Comparison of ENCODE assay signal across 9 cellular contexts in the genomic region with DNA sequence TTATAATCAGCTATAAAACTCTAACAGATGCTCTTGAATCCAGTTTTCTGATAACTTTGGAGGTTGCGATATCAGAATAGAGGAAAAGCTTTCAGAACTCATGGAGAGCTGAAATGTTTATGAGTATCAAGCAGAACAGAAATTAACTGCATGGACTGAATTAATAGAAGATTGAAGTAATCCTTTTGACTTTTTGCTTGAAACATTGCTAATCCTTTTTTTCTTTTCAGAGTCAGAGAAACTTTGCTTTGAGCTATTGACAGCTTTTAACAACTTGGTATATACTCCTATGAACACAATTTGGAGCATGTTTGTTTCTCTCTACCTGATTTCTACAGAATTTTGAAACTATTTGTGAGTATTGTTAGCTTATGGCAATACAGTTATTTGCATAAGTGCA.
"Had no signal": no experiment of that assay in that cellular context is flagged by ENCODE, and none has a peak within 500 bp of the region (broad histone marks: within the 10 kb centered on the region; RNA-seq: fewer than 3 reads in every experiment).

No MANE protein-coding gene starts in this region.

- H3K27ac ChIP-seq: GM23248, HL-60, KMS-11 had no signal

- H3K36me3 ChIP-seq: HAP-1 had no signal

- H3K4me2 ChIP-seq: KMS-11 had no signal

- ATAC-seq: HCT116, HepG2 had no signal

- DNase-seq: GM23248, GOT3, H7, KBM-7 had no signal

- H3K9ac ChIP-seq: GM23248, KMS-11 had no signal

- H3K4me3 ChIP-seq: GM23248, HAP-1 had no signal
